14 cellular contexts compared by ENCODE assay signal in genomic region chr4:13933163-13933562, GRCh38.
DNase-seq lines count a peak whose midpoint lies in the region; ATAC-seq and TF ChIP-seq lines count a peak whose summit lies in the region.
"Had no signal": no experiment of that assay in that cellular context is flagged by ENCODE, and none has a peak within 500 bp of the region (broad histone marks: within the 10 kb centered on the region; RNA-seq: fewer than 3 reads in every experiment).

No MANE protein-coding gene starts in this region.

- H3K36me3 Mint-ChIP-seq in WTC11, result no peaks in the 10 kb centered on the region
- H3K36me3 Mint-ChIP-seq: activated naive CD8-positive, alpha-beta T cell; CD14-positive monocyte had no signal

- peak; percentile 23 for TF ChIP-seq CTCF in AG04449 (IDR thresholded peaks at IDR 0.05; ENCODE audit: insufficient read depth, low read length, missing control alignments)
- TF ChIP-seq CTCF in GM12872 (IDR thresholded peaks at IDR 0.05; ENCODE audit: insufficient read depth, low read depth, low read length), result peak; percentile 36; the same call in 2 of the 3 replicates
- no peak for TF ChIP-seq CTCF in WTC11 (IDR thresholded peaks at IDR 0.05)
- TF ChIP-seq CTCF in GM10248 (IDR thresholded peaks at IDR 0.05; ENCODE audit: control extremely low read depth, extremely low read depth, low read depth, missing control alignments), result no peak

- no peak overlapping the region for H3K27ac Mint-ChIP-seq in WTC11
- H3K27ac Mint-ChIP-seq: activated naive CD8-positive, alpha-beta T cell; CD14-positive monocyte; dendritic cell treated with granulocyte-macrophage colony-stimulating factor and Interleukin-4, amounts not matched to agents 40 ng/mL and 50 ng/mL, for 4 days had no signal

- intact Hi-C loops in left cardiac atrium (cut with DNase I), result no loop called here

- no peak overlapping the region for H3K4me3 Mint-ChIP-seq in WTC11
- H3K4me3 Mint-ChIP-seq: activated naive CD8-positive, alpha-beta T cell; CD14-positive monocyte; dendritic cell treated with granulocyte-macrophage colony-stimulating factor and Interleukin-4, amounts not matched to agents 40 ng/mL and 50 ng/mL, for 4 days had no signal

- ATAC-seq in WTC11 (peak; percentile 91), left cardiac atrium (peak; percentile 80), GM19467 (IDR thresholded peaks at IDR 0.05; ENCODE audit: unreplicated experiment) (no peak)

- H3K27me3 Mint-ChIP-seq in WTC11 (ENCODE audit: low read depth), result no peaks in the 10 kb centered on the region; the same call in 1 of the 2 replicates

- CTCF ChIA-PET in AG04449 (lab: Yijun Ruan, JAX) (interaction anchor here (0.8 to 3.1 kb wide), 5 partner anchors 9 to 26 kb away, joined by 3 to 15 read pairs (median 7); no protein-coding TSS in a partner anchor), WTC11 (lab: Charles Lee) (interaction anchor here (1.0 to 1.3 kb wide), 3 partner anchors 19 to 278 kb away, joined by 3 to 4 read pairs (median 3); no protein-coding TSS in a partner anchor), GM10248 (lab: Yijun Ruan, JAX) (no interaction called here)

- POLR2A ChIA-PET in AG04449 (lab: Yijun Ruan, JAX) (interaction anchor here (1.0 to 1.7 kb wide), 4 partner anchors 9 to 33 kb away, joined by 3 to 6 read pairs (median 4); no protein-coding TSS in a partner anchor), WTC11 (lab: Charles Lee) (interaction anchor here (0.6 kb wide), 1 partner anchor 57 kb away, joined by 3 read pairs; no protein-coding TSS in a partner anchor), GM10248 (lab: Yijun Ruan, JAX) (no interaction called here)

- no peak overlapping the region for H3K4me3 ChIP-seq in AG04449 (ENCODE audit: low read depth, low read length)
- H3K4me3 ChIP-seq: uterus had no signal

- H3K4me1 Mint-ChIP-seq in WTC11, result peaks cover 1% of the 10 kb centered on the region; the same call in 1 of the 2 replicates
- H3K4me1 Mint-ChIP-seq: CD14-positive monocyte had no signal

- no peaks in the 10 kb centered on the region for H3K9me3 Mint-ChIP-seq in WTC11

- DNase-seq in AG04449 (ENCODE audit: low read depth, low spot score) (peak; percentile 63), WTC11 (ENCODE audit: low spot score) (peak; percentile 16), left cardiac atrium (no peak), GM10248 (ENCODE audit: extremely low spot score) (no peak)
- no peak for DNase-seq in central memory CD4-positive, alpha-beta T cell
- no peak for DNase-seq in stimulated activated CD4-positive, alpha-beta T cell treated with anti-CD3 and anti-CD28 coated beads, Interleukin-2, amount 100 ng/mL, for 48 hours
- DNase-seq: glutamatergic neuron, T1000, uterus had no signal

TF ChIP-seq in WTC11, 78 proteins besides CTCF, POLR2A, EP300 and RAD21:
- TF ChIP-seq TP53 (CRISPR knock-in tag; IDR thresholded peaks at IDR 0.05) (no peak), PRDM15 (CRISPR knock-in tag; IDR thresholded peaks at IDR 0.05) (no peak), RORB (CRISPR knock-in tag; IDR thresholded peaks at IDR 0.05) (no peak), SP1 (CRISPR knock-in tag; conservative IDR thresholded peaks at IDR 0.05) (no peak), TCF7 (CRISPR knock-in tag; IDR thresholded peaks at IDR 0.05; ENCODE audit: low read depth) (no peak)

Comparison
In these comparisons a context has a peak if more than half of its experiments do, and no peak if none do; other contexts are left out.
1. DNase-seq: peak in AG04449 (single experiment) and WTC11 (single experiment); none in left cardiac atrium (single experiment), GM10248 (single experiment), central memory CD4-positive, alpha-beta T cell (single experiment) and stimulated activated CD4-positive, alpha-beta T cell treated with anti-CD3 and anti-CD28 coated beads, Interleukin-2, amount 100 ng/mL, for 48 hours (0 of 2).
2. CTCF ChIP-seq: peak in AG04449 (single experiment) and GM12872 (single experiment); none in WTC11 (single experiment) and GM10248 (single experiment).